ENCODE assay signal across 31 cellular contexts in the genomic region with DNA sequence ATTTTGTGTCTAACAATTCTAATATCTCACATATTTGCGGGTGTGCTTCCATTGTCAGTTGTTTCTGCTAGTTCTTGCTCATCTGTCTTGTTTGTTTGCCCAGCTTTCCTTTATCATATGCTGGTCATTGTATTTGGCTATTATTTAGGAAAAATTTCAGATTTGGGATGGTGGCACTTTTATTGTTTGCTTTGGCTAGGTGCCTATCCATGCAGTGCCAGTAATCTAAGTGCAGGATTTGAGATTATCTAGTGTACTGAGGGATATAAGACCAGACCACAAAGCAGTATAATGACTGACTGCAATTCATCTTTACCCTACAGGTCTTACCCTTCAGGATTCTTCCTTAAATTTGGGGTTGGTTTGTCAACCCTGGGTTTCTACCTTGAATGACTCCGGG.
"Had no signal": no experiment of that assay in that cellular context is flagged by ENCODE, and none has a peak within 500 bp of the region (broad histone marks: within the 10 kb centered on the region; RNA-seq: fewer than 3 reads in every experiment).

No MANE protein-coding gene starts in this region.

- H3K36me3 Mint-ChIP-seq: natural killer cell had no signal

- H3K9ac ChIP-seq: neural progenitor cell, parathyroid adenoma had no signal

- H2AFZ ChIP-seq: neural progenitor cell, parathyroid adenoma had no signal

- H3K4me1 Mint-ChIP-seq: nephron; neural progenitor cell; stimulated activated memory B cell treated with anti-CD40 and anti-IgM and Interleukin-4, amounts not matched to agents 10 μg/mL and 1 μg/mL and 100 μg/mL, for 72 hours; stimulated activated naive CD8-positive, alpha-beta T cell treated with anti-CD3 and anti-CD28 coated beads, Interleukin-15, amount 100 ng/mL, for 72 hours had no signal

- H3K4me3 Mint-ChIP-seq: natural killer cell; nephron; neural progenitor cell; stimulated activated memory B cell treated with anti-CD40 and anti-IgM and Interleukin-4, amounts not matched to agents 10 μg/mL and 1 μg/mL and 100 μg/mL, for 72 hours; stimulated activated naive CD8-positive, alpha-beta T cell treated with anti-CD3 and anti-CD28 coated beads, Interleukin-15, amount 100 ng/mL, for 72 hours had no signal

- ATAC-seq: natural killer cell; psoas muscle; right cardiac atrium; sciatic nerve; stimulated activated memory B cell treated with anti-CD40 and anti-IgM and Interleukin-4, amounts not matched to agents 10 μg/mL and 1 μg/mL and 100 μg/mL, for 72 hours; stimulated activated naive CD8-positive, alpha-beta T cell treated with anti-CD3 and anti-CD28 coated beads, Interleukin-15, amount 100 ng/mL, for 72 hours; stimulated activated naive CD8-positive, alpha-beta T cell treated with anti-CD3 and anti-CD28 coated beads, Interleukin-15, Interleukin-2, amounts not matched to agents 100 U/mL and 50 U/mL, for 24 hours had no signal

- H3K36me3 ChIP-seq: neural progenitor cell, ovary, transverse colon had no signal

- H3K4me1 ChIP-seq: neural progenitor cell, psoas muscle, spleen, suprapubic skin, testis, transverse colon, upper lobe of left lung had no signal

- H3K4me3 ChIP-seq: neural progenitor cell, ovary, psoas muscle, skin epidermis, smooth muscle cell, spleen, suprapubic skin, testis, tibial artery, transverse colon, upper lobe of left lung, vagina had no signal

- FAIRE-seq: urothelium cell line had no signal

- H3K9me3 Mint-ChIP-seq: natural killer cell had no signal

- H3K27ac ChIP-seq: neural progenitor cell, ovary, parathyroid adenoma, psoas muscle, skin epidermis, spleen, suprapubic skin, testis, tibial artery, transverse colon, upper lobe of left lung, vagina had no signal

- DNase-seq: natural killer cell; occipital lobe; ovary; posterior cingulate gyrus; psoas muscle; right cardiac atrium; spleen; stimulated activated CD4-positive, alpha-beta T cell treated with anti-CD3 and anti-CD28 coated beads, Interleukin-12 subunit alpha, Interleukin-12 subunit beta, amount 100 ng/mL, for 4 hours; stimulated activated CD4-positive, alpha-beta T cell treated with anti-CD3 and anti-CD28 coated beads, Interleukin-1b, Interleukin-23, amount 100 ng/mL, for 48 hours; stimulated activated CD4-positive, alpha-beta T cell treated with anti-CD3 and anti-CD28 coated beads, Interleukin-4, amount 100 ng/mL, for 1 hour; stimulated activated CD4-positive, alpha-beta T cell treated with anti-CD3 and anti-CD28 coated beads, Interleukin-4, amount 100 ng/mL, for 4 hours; stimulated activated CD8-positive, alpha-beta memory T cell treated with anti-CD3 and anti-CD28 coated beads, Interleukin-4, amount 100 ng/mL, for 48 hours; stimulated activated naive CD4-positive, alpha-beta T cell; stimulated activated naive CD8-positive, alpha-beta T cell treated with anti-CD3 and anti-CD28 coated beads, Interleukin-15, amount 100 ng/mL, for 72 hours; stimulated activated naive CD8-positive, alpha-beta T cell treated with anti-CD3 and anti-CD28 coated beads, Interleukin-15, Interleukin-2, amounts not matched to agents 100 U/mL and 50 U/mL, for 24 hours; substantia nigra; testis; tibial artery; transverse colon; upper lobe of left lung had no signal

- H3K4me2 ChIP-seq: neural progenitor cell, smooth muscle cell had no signal

- H3K27me3 ChIP-seq: neural progenitor cell, ovary, spleen, suprapubic skin, testis, tibial artery, transverse colon, upper lobe of left lung, vagina had no signal

- H3K27me3 Mint-ChIP-seq: progenitor cell of endocrine pancreas; stimulated activated memory B cell treated with anti-CD40 and anti-IgM and Interleukin-4, amounts not matched to agents 10 μg/mL and 1 μg/mL and 100 μg/mL, for 72 hours; stimulated activated naive CD8-positive, alpha-beta T cell treated with anti-CD3 and anti-CD28 coated beads, Interleukin-15, amount 100 ng/mL, for 72 hours had no signal

- H3K9me3 ChIP-seq: ovary, psoas muscle, suprapubic skin, testis, tibial artery, transverse colon, upper lobe of left lung, vagina had no signal

- H3K27ac Mint-ChIP-seq: natural killer cell; nephron; neural progenitor cell; progenitor cell of endocrine pancreas; stimulated activated memory B cell treated with anti-CD40 and anti-IgM and Interleukin-4, amounts not matched to agents 10 μg/mL and 1 μg/mL and 100 μg/mL, for 72 hours; stimulated activated naive CD8-positive, alpha-beta T cell treated with anti-CD3 and anti-CD28 coated beads, Interleukin-15, amount 100 ng/mL, for 72 hours had no signal
